In the genomic region with DNA sequence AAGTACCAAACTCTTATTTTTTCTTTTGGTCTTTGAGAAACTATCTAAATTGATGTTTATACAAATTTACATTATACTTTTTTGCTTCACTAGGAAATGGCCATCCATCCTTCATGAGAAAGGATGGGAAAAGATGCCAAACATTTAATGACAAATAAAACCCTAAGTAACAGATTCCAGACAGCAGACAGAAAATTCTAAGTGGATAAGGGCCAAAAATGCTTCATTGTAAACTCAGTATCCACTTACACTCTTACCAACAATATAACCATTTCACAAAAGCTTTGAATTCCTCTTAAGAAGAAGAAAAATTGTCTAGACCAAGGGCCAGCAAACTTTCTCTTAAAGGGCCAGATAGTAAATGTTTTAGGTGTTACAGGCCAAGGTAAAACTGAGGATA, we compare ENCODE assay signal across 19 cellular contexts. TPM values are rescaled to one million over a fixed set of nuclear protein-coding genes. Genes with fewer than 3 reads are reported as not detected.
DNase-seq lines count a peak whose midpoint lies in the region; ATAC-seq and TF ChIP-seq lines count a peak whose summit lies in the region.
"Had no signal": no experiment of that assay in that cellular context is flagged by ENCODE, and none has a peak within 500 bp of the region (broad histone marks: within the 10 kb centered on the region; RNA-seq: fewer than 3 reads in every experiment).

No MANE protein-coding gene starts in this region.

- H3K9ac ChIP-seq in parathyroid adenoma, result no peak overlapping the region

- H3K4me1 ChIP-seq in hepatocyte (ENCODE audit: insufficient read depth) (no peaks in the 10 kb centered on the region), parathyroid adenoma (peaks cover 6% of the 10 kb centered on the region)

- H3K36me3 ChIP-seq in hepatocyte (replicated peaks; ENCODE audit: insufficient read depth, low read depth) (no peaks in the 10 kb centered on the region), parathyroid adenoma (ENCODE audit: control insufficient read depth, insufficient read depth, low read length) (no peaks in the 10 kb centered on the region)

- peak; percentile 23 for DNase-seq in AG10803 (ENCODE audit: low read depth)
- peak; percentile 59 for DNase-seq in dedifferentiated amniotic fluid mesenchymal stem cell (ENCODE audit: extremely low spot score)
- peak; percentile 20 for DNase-seq in hepatocyte (ENCODE audit: low spot score)
- no peak for DNase-seq in activated CD8-positive, alpha-beta memory T cell treated with anti-CD3 and anti-CD28 coated beads, Interleukin-2, amount 10 ng/mL, durations not matched to agents 7 days and 5 days
- DNase-seq in GM19240 (ENCODE audit: insufficient read length, low spot score), result no peak
- DNase-seq: DND-41, GDM1, GOT3, NCI-H1417 treated with DMSO at 0.1 percent for 48 hours, NCI-H2029, NCI-H510A, NCI-H82 had no signal

- CTCF ChIA-PET in activated CD8-positive, alpha-beta memory T cell treated with anti-CD3 and anti-CD28 coated beads, Interleukin-2, amount 10 ng/mL, durations not matched to agents 7 days and 5 days (lab: Charles Lee), result no interaction called here

- H3K79me2 ChIP-seq in hepatocyte, result no peaks in the 10 kb centered on the region
- H3K79me2 ChIP-seq in parathyroid adenoma, result no peaks in the 10 kb centered on the region

- no peaks in the 10 kb centered on the region for H3K9me3 Mint-ChIP-seq in activated CD8-positive, alpha-beta memory T cell treated with anti-CD3 and anti-CD28 coated beads, Interleukin-2, amount 10 ng/mL, durations not matched to agents 7 days and 5 days (ENCODE audit: low read depth)
- H3K9me3 Mint-ChIP-seq in activated T-helper 17 cell treated with anti-CD3 and anti-CD28 coated beads, Interleukin-2, amount 50 U/mL, for 72 hours, result peaks cover 4% of the 10 kb centered on the region

- peaks cover 4% of the 10 kb centered on the region for H3K4me1 Mint-ChIP-seq in activated CD8-positive, alpha-beta memory T cell treated with anti-CD3 and anti-CD28 coated beads, Interleukin-2, amount 10 ng/mL, durations not matched to agents 7 days and 5 days
- no peaks in the 10 kb centered on the region for H3K4me1 Mint-ChIP-seq in activated T-helper 17 cell treated with anti-CD3 and anti-CD28 coated beads, Interleukin-2, amount 50 U/mL, for 72 hours

- no peak overlapping the region for H3K4me3 Mint-ChIP-seq in activated CD8-positive, alpha-beta memory T cell treated with anti-CD3 and anti-CD28 coated beads, Interleukin-2, amount 10 ng/mL, durations not matched to agents 7 days and 5 days
- no peak overlapping the region for H3K4me3 Mint-ChIP-seq in activated T-helper 17 cell treated with anti-CD3 and anti-CD28 coated beads, Interleukin-2, amount 50 U/mL, for 72 hours

- H3K27ac Mint-ChIP-seq in activated CD8-positive, alpha-beta memory T cell treated with anti-CD3 and anti-CD28 coated beads, Interleukin-2, amount 10 ng/mL, durations not matched to agents 7 days and 5 days, result no peak overlapping the region
- H3K27ac Mint-ChIP-seq in activated T-helper 17 cell treated with anti-CD3 and anti-CD28 coated beads, Interleukin-2, amount 50 U/mL, for 72 hours, result no peak overlapping the region

- H2AFZ ChIP-seq in hepatocyte, result no peak overlapping the region
- no peak overlapping the region for H2AFZ ChIP-seq in parathyroid adenoma

- H3K9me2 ChIP-seq in hepatocyte (replicated peaks; ENCODE audit: insufficient read depth), result no peaks in the 10 kb centered on the region

- H3K27me3 ChIP-seq in hepatocyte (peaks cover 4% of the 10 kb centered on the region), parathyroid adenoma (ENCODE audit: control insufficient read depth, insufficient read depth, low read length) (no peaks in the 10 kb centered on the region)

- H3K4me2 ChIP-seq in hepatocyte (no peak overlapping the region), parathyroid adenoma (ENCODE audit: low read length) (no peak overlapping the region)
- H3K4me2 ChIP-seq: A549 had no signal

- no peaks in the 10 kb centered on the region for H4K20me1 ChIP-seq in hepatocyte (ENCODE audit: insufficient read depth, poor library complexity, severe bottlenecking)

- H3K9me3 ChIP-seq in hepatocyte (ENCODE audit: low read depth) (no peaks in the 10 kb centered on the region), parathyroid adenoma (ENCODE audit: control insufficient read depth, low read length) (no peaks in the 10 kb centered on the region)
- H3K9me3 ChIP-seq: A549 had no signal

- no peak for TF ChIP-seq CTCF in AG10803 (conservative IDR thresholded peaks at IDR 0.05; ENCODE audit: low read length)
- no peak for TF ChIP-seq CTCF in hepatocyte (IDR thresholded peaks at IDR 0.05; ENCODE audit: poor library complexity)
- TF ChIP-seq CTCF in parathyroid adenoma (IDR thresholded peaks at IDR 0.05), result no peak

- H3K4me3 ChIP-seq in AG10803 (ENCODE audit: low read length), result no peak overlapping the region
- no peak overlapping the region for H3K4me3 ChIP-seq in hepatocyte
- H3K4me3 ChIP-seq in parathyroid adenoma (ENCODE audit: low read depth, low read length), result no peak overlapping the region
- H3K4me3 ChIP-seq: A549, GM12878, K562 had no signal

- H3K27me3 Mint-ChIP-seq in activated CD8-positive, alpha-beta memory T cell treated with anti-CD3 and anti-CD28 coated beads, Interleukin-2, amount 10 ng/mL, durations not matched to agents 7 days and 5 days, result peaks cover 31% of the 10 kb centered on the region
- H3K27me3 Mint-ChIP-seq in activated T-helper 17 cell treated with anti-CD3 and anti-CD28 coated beads, Interleukin-2, amount 50 U/mL, for 72 hours, result peaks cover 30% of the 10 kb centered on the region

- H3K36me3 Mint-ChIP-seq in activated CD8-positive, alpha-beta memory T cell treated with anti-CD3 and anti-CD28 coated beads, Interleukin-2, amount 10 ng/mL, durations not matched to agents 7 days and 5 days, result no peaks in the 10 kb centered on the region
- H3K36me3 Mint-ChIP-seq in activated T-helper 17 cell treated with anti-CD3 and anti-CD28 coated beads, Interleukin-2, amount 50 U/mL, for 72 hours (ENCODE audit: low read depth), result no peaks in the 10 kb centered on the region

- peak overlapping the region; percentile 44 for H3K27ac ChIP-seq in hepatocyte
- H3K27ac ChIP-seq in parathyroid adenoma, result peak overlapping the region; percentile 19
- H3K27ac ChIP-seq: A549, C4-2B had no signal

- ATAC-seq in GM19452 (IDR thresholded peaks at IDR 0.05; ENCODE audit: unreplicated experiment), result no peak
- ATAC-seq in activated CD8-positive, alpha-beta memory T cell treated with anti-CD3 and anti-CD28 coated beads, Interleukin-2, amount 10 ng/mL, durations not matched to agents 7 days and 5 days, result no peak
- no peak for ATAC-seq in activated T-helper 17 cell treated with anti-CD3 and anti-CD28 coated beads, Interleukin-2, amount 50 U/mL, for 72 hours (replicated peaks)
- ATAC-seq: A549, GM12878, K562 had no signal

RNA-seq across cellular contexts. Expression of a gene that starts 3.5 kb away (rescaled TPM):
- 15.0 and 16.7 TPM in 2 replicates for total RNA-seq in hepatocyte
- 6.2 and 8.6 TPM in 2 replicates for polyA plus RNA-seq in hepatocyte
- total RNA-seq in activated CD8-positive, alpha-beta memory T cell treated with anti-CD3 and anti-CD28 coated beads, Interleukin-2, amount 10 ng/mL, durations not matched to agents 7 days and 5 days, result 1 to 10 TPM in 1 of 2 experiments, under 1 TPM in 1; 0.09 to 1.5 TPM
- under 1 TPM in 1 of 2 donors, not detected in 1; 0.11 TPM for total RNA-seq in activated T-helper 17 cell treated with anti-CD3 and anti-CD28 coated beads, Interleukin-2, amount 50 U/mL, for 72 hours
- total RNA-seq: K562 had no signal
- polyA plus RNA-seq: K562 had no signal

Comparison
In these comparisons a context has a peak if more than half of its experiments do, and no peak if none do; other contexts are left out.
1. DNase-seq: peak in AG10803 (single experiment), dedifferentiated amniotic fluid mesenchymal stem cell (single experiment) and hepatocyte (single experiment); none in activated CD8-positive, alpha-beta memory T cell treated with anti-CD3 and anti-CD28 coated beads, Interleukin-2, amount 10 ng/mL, durations not matched to agents 7 days and 5 days (single experiment) and GM19240 (single experiment).